In genomic region chr2:135074216-135074615, GRCh38 we compare ENCODE assay signal across 22 cellular contexts. TPM values are rescaled to one million over a fixed set of nuclear protein-coding genes. Genes with fewer than 3 reads are reported as not detected.
DNase-seq lines count a peak whose midpoint lies in the region; ATAC-seq and TF ChIP-seq lines count a peak whose summit lies in the region.
"Had no signal": no experiment of that assay in that cellular context is flagged by ENCODE, and none has a peak within 500 bp of the region (broad histone marks: within the 10 kb centered on the region; RNA-seq: fewer than 3 reads in every experiment).

No MANE protein-coding gene starts in this region.

- POLR2A ChIA-PET in CD8-positive, alpha-beta T cell (lab: Charles Lee), result no interaction called here

- no peaks in the 10 kb centered on the region for H3K79me1 ChIP-seq in trophoblast cell (ENCODE audit: low read length)

- no peaks in the 10 kb centered on the region for H3K36me3 ChIP-seq in CD8-positive, alpha-beta T cell (ENCODE audit: insufficient read depth, low read length)
- H3K36me3 ChIP-seq in trophoblast cell (ENCODE audit: control insufficient read depth in 1 of 2, insufficient read depth in 2 of 2, low read length in 2 of 2) (peaks cover 11 to 19% of the 10 kb centered on the region in 2 experiments), left ventricle myocardium inferior (peaks cover 10% of the 10 kb centered on the region)
- H3K36me3 ChIP-seq: ovary had no signal

- H3K18ac ChIP-seq in trophoblast cell (ENCODE audit: low read length), result no peak overlapping the region

- no peak overlapping the region for H4K12ac ChIP-seq in trophoblast cell (ENCODE audit: low read depth, low read length)

- H3K36me3 Mint-ChIP-seq in CD8-positive, alpha-beta T cell, result peaks cover 34% of the 10 kb centered on the region
- peaks cover 8% of the 10 kb centered on the region for H3K36me3 Mint-ChIP-seq in T-helper 17 cell (ENCODE audit: low read depth)

- intact Hi-C loops in CD8-positive, alpha-beta T cell (cut with DNase I, micrococcal nuclease), result no loop called here
- intact Hi-C loops in left ventricle myocardium inferior (cut with micrococcal nuclease), result no loop called here

- H4K91ac ChIP-seq in trophoblast cell (ENCODE audit: low read depth, low read length), result no peak overlapping the region

- no peak overlapping the region for H2BK5ac ChIP-seq in trophoblast cell (ENCODE audit: low read depth, low read length, poor library complexity)

- H3K79me2 ChIP-seq in trophoblast cell (ENCODE audit: control insufficient read depth, insufficient read depth, low read length, poor library complexity), result no peaks in the 10 kb centered on the region

- no peak overlapping the region for H3K4me2 ChIP-seq in trophoblast cell (ENCODE audit: low read length)

- H3K4me3 ChIP-seq in CD8-positive, alpha-beta T cell (ENCODE audit: low read depth, low read length), result no peak overlapping the region
- H3K4me3 ChIP-seq in trophoblast cell (ENCODE audit: low read depth, low read length) (no peak overlapping the region), left ventricle myocardium inferior (no peak overlapping the region)
- H3K4me3 ChIP-seq: gastroesophageal sphincter, ovary had no signal

- H3K27ac Mint-ChIP-seq in CD8-positive, alpha-beta T cell, result peak overlapping the region; percentile 10
- peak overlapping the region; percentile 74 for H3K27ac Mint-ChIP-seq in T-helper 17 cell
- H3K27ac Mint-ChIP-seq: activated CD8-positive, alpha-beta T cell treated with anti-CD3 and anti-CD28 coated beads, Interleukin-2, amount 10 ng/mL, durations not matched to agents 7 days and 5 days had no signal

- no peaks in the 10 kb centered on the region for H3K9me3 ChIP-seq in CD8-positive, alpha-beta T cell (ENCODE audit: low read length)
- no peaks in the 10 kb centered on the region for H3K9me3 ChIP-seq in T-helper 17 cell (ENCODE audit: control insufficient read depth, low read length, poor library complexity, severe bottlenecking)
- H3K9me3 ChIP-seq in trophoblast cell (ENCODE audit: insufficient read depth, low read depth, low read length), result peaks cover 9% of the 10 kb centered on the region
- peaks cover 15% of the 10 kb centered on the region for H3K9me3 ChIP-seq in left ventricle myocardium inferior (replicated peaks)
- H3K9me3 ChIP-seq: gastroesophageal sphincter, ovary had no signal

- H2AK5ac ChIP-seq in trophoblast cell (ENCODE audit: low read length), result no peak overlapping the region

- no peak overlapping the region for H3K4me3 Mint-ChIP-seq in CD8-positive, alpha-beta T cell
- H3K4me3 Mint-ChIP-seq in T-helper 17 cell, result no peak overlapping the region
- H3K4me3 Mint-ChIP-seq: activated CD8-positive, alpha-beta T cell treated with anti-CD3 and anti-CD28 coated beads, Interleukin-2, amount 10 ng/mL, durations not matched to agents 7 days and 5 days; CD8-positive, alpha-beta memory T cell; naive B cell had no signal

- DNase-seq in CD8-positive, alpha-beta T cell, result no peak
- DNase-seq in T-helper 17 cell (no peak), kidney tubule cell (ENCODE audit: low spot score) (peak; percentile 3), trophoblast cell (peak; percentile 25 to 53), left ventricle myocardium inferior (no peak), OCI-M2 (lab: John Stamatoyannopoulos, UW; ENCODE audit: unreplicated experiment) (no peak)
- no peak for DNase-seq in effector CD4-positive, alpha-beta T cell
- DNase-seq: activated CD8-positive, alpha-beta T cell treated with anti-CD3 and anti-CD28 coated beads, Interleukin-2, amount 10 ng/mL, durations not matched to agents 7 days and 5 days; activated gamma-delta T cell treated with Interleukin-2 at 50 U/mL for 16 hours; amniotic stem cell; CD8-positive, alpha-beta memory T cell; erythroblast; H7; islet precursor cell; naive B cell; ovary; substantia nigra had no signal

- no peak overlapping the region for H4K8ac ChIP-seq in trophoblast cell (ENCODE audit: low read depth, low read length)

- no peak overlapping the region for H2BK12ac ChIP-seq in trophoblast cell (ENCODE audit: low read length)

- H3K4me1 ChIP-seq in CD8-positive, alpha-beta T cell (ENCODE audit: insufficient read depth, low read length), result no peaks in the 10 kb centered on the region
- H3K4me1 ChIP-seq in trophoblast cell (ENCODE audit: control insufficient read depth in 1 of 2, insufficient read depth in 2 of 2, low read length in 2 of 2) (no peaks in the 10 kb centered on the region), left ventricle myocardium inferior (peaks cover 24% of the 10 kb centered on the region)

- H2AFZ ChIP-seq in trophoblast cell (ENCODE audit: insufficient read depth, low read length, poor library complexity), result no peak overlapping the region

- no peaks in the 10 kb centered on the region for H3K27me3 Mint-ChIP-seq in CD8-positive, alpha-beta T cell (ENCODE audit: low read depth)
- no peaks in the 10 kb centered on the region for H3K27me3 Mint-ChIP-seq in T-helper 17 cell
- H3K27me3 Mint-ChIP-seq: CD8-positive, alpha-beta memory T cell; naive B cell had no signal

- H2BK120ac ChIP-seq in trophoblast cell (ENCODE audit: insufficient read depth, low read length, poor library complexity), result no peak overlapping the region

- no peak overlapping the region for H3K4ac ChIP-seq in trophoblast cell (ENCODE audit: low read depth, low read length)

- no peak for TF ChIP-seq CTCF in CD8-positive, alpha-beta T cell (IDR thresholded peaks at IDR 0.05)
- TF ChIP-seq CTCF in left ventricle myocardium inferior (IDR thresholded peaks at IDR 0.05; ENCODE audit: borderline replicate concordance), result no peak

- WGBS in trophoblast cell (ENCODE audit: extremely low coverage, insufficient coverage, insufficient read length), result no CpG with 5 or more reads among the region's 3 CpGs

- H3K9me3 Mint-ChIP-seq in CD8-positive, alpha-beta T cell, result peaks cover 5% of the 10 kb centered on the region

- H3K9ac ChIP-seq in trophoblast cell (ENCODE audit: low read length), result no peak overlapping the region

- H3K27ac ChIP-seq in CD8-positive, alpha-beta T cell (ENCODE audit: low read depth, low read length), result no peak overlapping the region
- H3K27ac ChIP-seq in trophoblast cell (ENCODE audit: low read depth, low read length), result no peak overlapping the region
- no peak overlapping the region for H3K27ac ChIP-seq in left ventricle myocardium inferior (replicated peaks)
- H3K27ac ChIP-seq: gastroesophageal sphincter, ovary had no signal

- H3K23ac ChIP-seq in trophoblast cell (ENCODE audit: low read length), result no peak overlapping the region

- CTCF ChIA-PET in CD8-positive, alpha-beta T cell (lab: Charles Lee), result no interaction called here

- peaks cover 27% of the 10 kb centered on the region for H3K4me1 Mint-ChIP-seq in CD8-positive, alpha-beta T cell (ENCODE audit: low read depth)
- H3K4me1 Mint-ChIP-seq in T-helper 17 cell, result peaks cover 13% of the 10 kb centered on the region

- H3K14ac ChIP-seq in trophoblast cell (ENCODE audit: low read length), result no peak overlapping the region

- H3K27me3 ChIP-seq in CD8-positive, alpha-beta T cell (ENCODE audit: insufficient read depth, low read length), result no peaks in the 10 kb centered on the region
- H3K27me3 ChIP-seq in trophoblast cell (ENCODE audit: insufficient read depth, low read length) (no peaks in the 10 kb centered on the region), left ventricle myocardium inferior (ENCODE audit: low read depth) (no peaks in the 10 kb centered on the region)
- H3K27me3 ChIP-seq: gastroesophageal sphincter, ovary had no signal

- ATAC-seq in CD8-positive, alpha-beta T cell, result no peak
- ATAC-seq in T-helper 17 cell (no peak), GM21360 (IDR thresholded peaks at IDR 0.05; ENCODE audit: unreplicated experiment) (no peak)
- ATAC-seq: activated CD8-positive, alpha-beta T cell treated with anti-CD3 and anti-CD28 coated beads, Interleukin-2, amount 10 ng/mL, durations not matched to agents 7 days and 5 days; gastroesophageal sphincter; sciatic nerve had no signal

RNA-seq across cellular contexts. Expression of gene RAB3GAP1, which starts 22.1 kb away (rescaled TPM):
- total RNA-seq in CD8-positive, alpha-beta T cell, result 10 to 100 TPM; 31.0 to 32.8 TPM
- 10 to 100 TPM; 32.8 to 43.8 TPM for total RNA-seq in T-helper 17 cell
- polyA plus RNA-seq in trophoblast cell (2013), result 26.5 and 27.1 TPM in 2 replicates
- 48.6 TPM for total RNA-seq in left ventricle myocardium inferior

RNA-seq across cellular contexts. Expression of gene MAP3K19, which starts 27.0 kb away (rescaled TPM):
- not detected for total RNA-seq in CD8-positive, alpha-beta T cell
- total RNA-seq in T-helper 17 cell (not detected), left ventricle myocardium inferior (not detected)
- not detected in 2 replicates for polyA plus RNA-seq in trophoblast cell (2013)
- total RNA-seq: activated CD8-positive, alpha-beta T cell treated with anti-CD3 and anti-CD28 coated beads, Interleukin-2, amount 10 ng/mL, durations not matched to agents 7 days and 5 days; CD8-positive, alpha-beta memory T cell; dermis microvascular lymphatic vessel endothelial cell; gastroesophageal sphincter; H7; lung microvascular endothelial cell had no signal
- polyA plus RNA-seq: CD8-positive, alpha-beta memory T cell had no signal

Comparison
In these comparisons a context has a peak if more than half of its experiments do, and no peak if none do; other contexts are left out.
1. DNase-seq: peak in kidney tubule cell (single experiment) and trophoblast cell (2 of 2); none in CD8-positive, alpha-beta T cell (0 of 7), T-helper 17 cell (0 of 3), left ventricle myocardium inferior (single experiment), effector CD4-positive, alpha-beta T cell (single experiment) and OCI-M2 (single experiment).